8 cellular contexts compared by ENCODE assay signal in the genomic region with DNA sequence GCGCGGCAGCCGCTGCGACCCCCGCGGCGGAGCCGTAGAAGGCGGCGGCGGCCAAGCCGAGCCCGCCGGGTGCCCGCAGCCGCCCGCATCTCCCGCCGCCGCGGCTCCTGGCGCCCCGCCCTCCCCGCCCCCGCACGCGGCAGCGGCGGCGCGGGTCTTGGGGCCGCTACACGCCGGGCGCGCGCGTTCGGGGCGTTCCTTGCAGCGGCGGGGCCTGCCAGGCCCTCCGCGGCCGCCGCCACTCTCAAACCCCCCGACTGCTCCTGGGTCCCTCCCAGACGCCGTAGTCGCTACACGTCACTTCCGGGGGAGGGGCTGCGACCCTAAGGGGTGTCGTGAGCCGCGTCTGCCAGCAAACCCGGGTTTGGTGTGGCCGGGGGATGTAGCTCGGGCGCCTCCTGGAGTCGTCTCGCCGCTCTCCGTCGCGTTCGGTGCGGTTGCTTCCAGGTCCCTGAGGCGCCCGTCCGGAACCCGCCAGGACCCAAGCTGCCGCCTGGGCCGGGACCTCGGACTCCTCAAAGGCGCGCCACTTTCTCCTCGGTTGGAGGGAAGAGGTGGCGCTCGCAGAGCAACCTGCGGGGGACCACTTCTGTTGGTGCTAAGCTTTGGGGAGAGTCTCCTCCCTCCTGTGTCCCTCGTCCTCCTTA. TPM values are rescaled to one million over a fixed set of nuclear protein-coding genes. Genes with fewer than 3 reads are reported as not detected.
DNase-seq lines count a peak whose midpoint lies in the region; ATAC-seq, FAIRE-seq and TF ChIP-seq lines count a peak whose summit lies in the region.

A gene with protein sequence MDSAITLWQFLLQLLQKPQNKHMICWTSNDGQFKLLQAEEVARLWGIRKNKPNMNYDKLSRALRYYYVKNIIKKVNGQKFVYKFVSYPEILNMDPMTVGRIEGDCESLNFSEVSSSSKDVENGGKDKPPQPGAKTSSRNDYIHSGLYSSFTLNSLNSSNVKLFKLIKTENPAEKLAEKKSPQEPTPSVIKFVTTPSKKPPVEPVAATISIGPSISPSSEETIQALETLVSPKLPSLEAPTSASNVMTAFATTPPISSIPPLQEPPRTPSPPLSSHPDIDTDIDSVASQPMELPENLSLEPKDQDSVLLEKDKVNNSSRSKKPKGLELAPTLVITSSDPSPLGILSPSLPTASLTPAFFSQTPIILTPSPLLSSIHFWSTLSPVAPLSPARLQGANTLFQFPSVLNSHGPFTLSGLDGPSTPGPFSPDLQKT (minus strand): TSS at position 285 of the 647 bp plus-strand sequence. CDS start 8,129 bp downstream, outside the sequence.

- H3K79me1 ChIP-seq in H1 (ENCODE audit: low read depth, low read length) = no peaks in the 10 kb centered on the region; the same call in 1 of the 2 replicates
- H3K79me1 ChIP-seq in mesendoderm (ENCODE audit: low read length) = no peaks in the 10 kb centered on the region

- H2BK120ac ChIP-seq in H1 (replicated peaks; ENCODE audit: low read depth, low read length) (peak within 1 kb of the TSS; percentile 31), mesendoderm (ENCODE audit: low read depth, low read length) (no peak within 1 kb of the TSS)

- POLR2A ChIA-PET in H1 (lab: Charles Lee; ENCODE audit: partially characterized antibody) = interaction anchor here (0.6 to 3.5 kb wide), 43 partner anchors 9 to 338 kb away, joined by 3 to 28 read pairs (median 4); a partner anchor contains a TSS

- peak within 1 kb of the TSS; percentile 98; the same call in 1 of the 2 replicates for H4K8ac ChIP-seq in H1 (ENCODE audit: extremely low read depth, insufficient read depth, low read length)
- peak within 1 kb of the TSS; percentile 95 for H4K8ac ChIP-seq in mesendoderm (ENCODE audit: low read depth, low read length)

- H2AK5ac ChIP-seq in H1 (ENCODE audit: low read depth, low read length) (no peak within 1 kb of the TSS), mesendoderm (ENCODE audit: low read length) (no peak within 1 kb of the TSS)

- H4K5ac ChIP-seq in H1 (ENCODE audit: insufficient read length, low read depth, low read length) = peak within 1 kb of the TSS; percentile 95
- no peak within 1 kb of the TSS for H4K5ac ChIP-seq in mesendoderm (ENCODE audit: low read length)

- peak within 1 kb of the TSS; percentile 59 to 86 for H3K4me2 ChIP-seq in H1 (ENCODE audit: insufficient read depth in 1 of 2, low read depth in 2 of 2, low read length in 2 of 2)
- peak within 1 kb of the TSS; percentile 88 for H3K4me2 ChIP-seq in mesendoderm (ENCODE audit: low read length)

- peak within 1 kb of the TSS; percentile 72 to 90 (median 78) for H3K4me3 ChIP-seq in H1 (ENCODE audit: extremely low read depth in 1 of 4, insufficient read depth in 2 of 4, low read depth in 3 of 4, low read length in 4 of 4)
- H3K4me3 ChIP-seq in mesendoderm (ENCODE audit: low read length) = peak within 1 kb of the TSS; percentile 89

- H3K9me3 ChIP-seq in H1 (ENCODE audit: insufficient read depth in 2 of 2, low read depth in 1 of 2, low read length in 1 of 2) = no peaks in the 10 kb centered on the region

- H4K91ac ChIP-seq in H1 (replicated peaks; ENCODE audit: insufficient read length, low read length) = peak within 1 kb of the TSS; percentile 71

- TF ChIP-seq CTCF in H1 (IDR thresholded peaks at IDR 0.05; ENCODE audit: control extremely low read depth in 1 of 3, insufficient read depth in 1 of 3, low read depth in 1 of 3, low read length in 3 of 3) = peak; percentile 64 to 71 (median 65)

- H2BK12ac ChIP-seq in H1 (ENCODE audit: low read depth, low read length) = peak within 1 kb of the TSS; percentile 84; the same call in 1 of the 2 replicates

- peak within 1 kb of the TSS; percentile 87 to 95 (median 92) for H3K9ac ChIP-seq in H1 (replicated peaks in 1 of 4; ENCODE audit: extremely low read depth in 1 of 4, low read depth in 3 of 4, low read length in 3 of 4)
- H3K9ac ChIP-seq in mesendoderm (ENCODE audit: low read length) = peak within 1 kb of the TSS; percentile 92

- peaks cover 3% of the 10 kb centered on the region; the same call in 1 of the 2 replicates for H3K23me2 ChIP-seq in H1 (ENCODE audit: low read depth, low read length)

- H3K18ac ChIP-seq in H1 (ENCODE audit: extremely low read depth, low read length) (peak within 1 kb of the TSS; percentile 89), mesendoderm (ENCODE audit: low read length) (peak within 1 kb of the TSS; percentile 99)

- H4K20me1 ChIP-seq in H1 (replicated peaks in 1 of 2; ENCODE audit: control insufficient read depth in 1 of 2, insufficient read depth in 2 of 2, low read length in 2 of 2) = no peaks in the 10 kb centered on the region

- H2BK5ac ChIP-seq in H1 (ENCODE audit: low read depth, low read length) = peak within 1 kb of the TSS; percentile 88
- H2BK5ac ChIP-seq in mesendoderm (ENCODE audit: low read length) = peak within 1 kb of the TSS; percentile 73

- H3K27me3 ChIP-seq in H1 (replicated peaks in 1 of 4; ENCODE audit: control insufficient read depth in 3 of 4, extremely low read depth in 1 of 4, insufficient read depth in 3 of 4, low read length in 3 of 4) = no peaks in the 10 kb centered on the region
- no peaks in the 10 kb centered on the region for H3K27me3 ChIP-seq in mesendoderm (ENCODE audit: insufficient read depth, low read length, poor library complexity)

- DNase-seq in COR-L47 (lab: John Stamatoyannopoulos, UW) (peak; percentile 98), HTR-8/SVneo (ENCODE audit: insufficient read length, low spot score) (peak; percentile 98), NOMO-1 treated with DMSO at 0.1 percent for 48 hours (lab: John Stamatoyannopoulos, UW; ENCODE audit: unreplicated experiment) (peak; percentile 94), H1 (ENCODE audit: low read depth in 1 of 2, low spot score in 2 of 2) (peak; percentile 91 to 99), mesendoderm (peak; percentile 99)
- peak; percentile 97 to 99 (median 97) for DNase-seq in activated CD8-positive, alpha-beta memory T cell treated with anti-CD3 and anti-CD28 coated beads for 48 hours (ENCODE audit: low read depth in 2 of 3, low spot score in 2 of 3)
- DNase-seq in stimulated activated CD8-positive, alpha-beta memory T cell treated with anti-CD3 and anti-CD28 coated beads, Interleukin-15, amount 100 ng/mL, for 1 hour (ENCODE audit: low read depth) = peak; percentile 100

- peak within 1 kb of the TSS; percentile 83 for H3K56ac ChIP-seq in H1 (replicated peaks; ENCODE audit: insufficient read length, low read depth, low read length)
- peak within 1 kb of the TSS; percentile 93 for H3K56ac ChIP-seq in mesendoderm (ENCODE audit: low read length)

- H3K4ac ChIP-seq in H1 (replicated peaks; ENCODE audit: insufficient read length, low read depth, low read length) (peak within 1 kb of the TSS; percentile 80), mesendoderm (ENCODE audit: low read depth, low read length) (peak within 1 kb of the TSS; percentile 61)

- H3K4me1 ChIP-seq in H1 (replicated peaks in 1 of 4; ENCODE audit: control insufficient read depth in 3 of 4, insufficient read depth in 4 of 4, low read length in 3 of 4) (no peaks in the 10 kb centered on the region; a peak in 2 of 7 replicates), mesendoderm (ENCODE audit: control insufficient read depth, low read depth, low read length) (no peaks in the 10 kb centered on the region)

- H3K79me2 ChIP-seq in H1 (ENCODE audit: control insufficient read depth in 1 of 2, insufficient read depth in 2 of 2, low read length in 2 of 2) (peaks cover 12 to 38% of the 10 kb centered on the region in 2 experiments), mesendoderm (ENCODE audit: control insufficient read depth, insufficient read depth, low read length) (peaks cover 29% of the 10 kb centered on the region)

- peak; percentile 78 for ATAC-seq in GM21360 (IDR thresholded peaks at IDR 0.05; ENCODE audit: unreplicated experiment)

- TF ChIP-seq EP300 in H1 (IDR thresholded peaks at IDR 0.05; ENCODE audit: borderline replicate concordance in 1 of 2, low read depth in 2 of 2, low read length in 2 of 2) = peak in 1 of 2 experiments; percentile 14; a peak in 1 of 3 replicates

- WGBS in H1 (ENCODE audit: extremely low coverage in 1 of 2, insufficient coverage in 1 of 2, insufficient read length in 1 of 2, insufficient replicate concordance in 2 of 2, low coverage in 1 of 2, low lambda C conversion rate in 2 of 2, missing lambda C conversion rate in 1 of 2), 2 experiments = 0% methylated on average over 49 of the region's 82 CpGs; no CpG with 5 or more reads in 1 of the 2 experiments
- WGBS in mesendoderm (ENCODE audit: extremely low coverage, insufficient coverage, low lambda C conversion rate) = no CpG with 5 or more reads among the region's 82 CpGs

- H3K36me3 ChIP-seq in H1 (ENCODE audit: control insufficient read depth in 2 of 4, insufficient read depth in 4 of 4, low read length in 3 of 4) (no peaks in the 10 kb centered on the region), mesendoderm (ENCODE audit: control insufficient read depth, insufficient read depth, low read length) (no peaks in the 10 kb centered on the region)

- H2BK15ac ChIP-seq in H1 (ENCODE audit: low read length) (no peak within 1 kb of the TSS), mesendoderm (replicated peaks; ENCODE audit: low read depth) (no peak within 1 kb of the TSS)

- H3K27ac ChIP-seq in H1 (ENCODE audit: low read depth, low read length) = peak within 1 kb of the TSS; percentile 93
- H3K27ac ChIP-seq in mesendoderm (ENCODE audit: low read depth, low read length) = peak within 1 kb of the TSS; percentile 100

- no peak within 1 kb of the TSS for H3K14ac ChIP-seq in H1 (ENCODE audit: insufficient read length)

- peak; percentile 74 to 75 for TF ChIP-seq RAD21 in H1 (IDR thresholded peaks at IDR 0.05 in 1 of 2, conservative IDR thresholded peaks at IDR 0.05 in 1 of 2; ENCODE audit: low read depth in 2 of 2, low read length in 2 of 2)

- peak within 1 kb of the TSS; percentile 84 for H2AFZ ChIP-seq in H1 (ENCODE audit: low read length)

- FAIRE-seq in HTR-8/SVneo (lab: Jason Lieb, UNC) (peak; percentile 69), H1 (lab: Jason Lieb, UNC) (no peak)

- CTCF ChIA-PET in H1 (lab: Charles Lee; ENCODE audit: partially characterized antibody) = interaction anchor here (0.8 to 19.2 kb wide), 20 partner anchors 9 to 278 kb away, joined by 3 to 282 read pairs (median 4); no protein-coding TSS in a partner anchor

- TF ChIP-seq POLR2A in H1 (IDR thresholded peaks at IDR 0.05; ENCODE audit: control extremely low read depth in 1 of 2, low read depth in 2 of 2, low read length in 2 of 2) = peak; percentile 83 to 95

- no peak within 1 kb of the TSS for H3K23ac ChIP-seq in H1 (ENCODE audit: insufficient read length)
- peak within 1 kb of the TSS; percentile 85 for H3K23ac ChIP-seq in mesendoderm (ENCODE audit: low read length)

- H2BK20ac ChIP-seq in H1 (ENCODE audit: low read length) = no peak within 1 kb of the TSS

RNA-seq across cellular contexts. Expression of the gene that starts here (rescaled TPM):
- 23.3 and 26.3 TPM in 2 replicates for total RNA-seq in H1 (2021; fragmentation: NEBNext Ultra II Directional; extraction: Animal tissue kit (Norgen Biotek cat#: 25700))
- polyA plus RNA-seq in H1 (2011; rRNA removed) = 2.5 and 2.9 TPM in 2 replicates
- 4.0 TPM for polyA plus RNA-seq in H1 (2011; cell fraction: cytosol; rRNA removed)
- 4.1 TPM for polyA plus RNA-seq in H1 (2011; cell fraction: nucleus; rRNA removed)
- 4.2 to 7.4 TPM (median 5.9 TPM) in 4 replicates for polyA plus RNA-seq in H1 (2012, experiment 1 of 2)
- 1.6 TPM for polyA plus RNA-seq in H1 (2012, experiment 2 of 2)
- polyA plus RNA-seq in H1 (2013, experiment 1 of 2) = 9.6 TPM
- polyA plus RNA-seq in H1 (2013, experiment 2 of 2) = 8.7 TPM
- 11.5 and 11.6 TPM in 2 replicates for polyA minus RNA-seq in H1 (2011; rRNA and poly(A)+ RNA removed)
- 6.1 TPM for polyA minus RNA-seq in H1 (2011; cell fraction: cytosol; rRNA and poly(A)+ RNA removed)
- polyA minus RNA-seq in H1 (2011; cell fraction: nucleus; rRNA and poly(A)+ RNA removed) = 13.7 TPM
- polyA plus RNA-seq in mesendoderm (2013, experiment 1 of 2) = 9.3 TPM
- polyA plus RNA-seq in mesendoderm (2013, experiment 2 of 2) = 9.0 TPM

Comparison
In these comparisons a context has a peak if more than half of its experiments do, and no peak if none do; other contexts are left out.
1. Peak in every context shown above with its lines: DNase-seq, ATAC-seq, H3K4me3 ChIP-seq and H3K27ac ChIP-seq.